In the genomic region with DNA sequence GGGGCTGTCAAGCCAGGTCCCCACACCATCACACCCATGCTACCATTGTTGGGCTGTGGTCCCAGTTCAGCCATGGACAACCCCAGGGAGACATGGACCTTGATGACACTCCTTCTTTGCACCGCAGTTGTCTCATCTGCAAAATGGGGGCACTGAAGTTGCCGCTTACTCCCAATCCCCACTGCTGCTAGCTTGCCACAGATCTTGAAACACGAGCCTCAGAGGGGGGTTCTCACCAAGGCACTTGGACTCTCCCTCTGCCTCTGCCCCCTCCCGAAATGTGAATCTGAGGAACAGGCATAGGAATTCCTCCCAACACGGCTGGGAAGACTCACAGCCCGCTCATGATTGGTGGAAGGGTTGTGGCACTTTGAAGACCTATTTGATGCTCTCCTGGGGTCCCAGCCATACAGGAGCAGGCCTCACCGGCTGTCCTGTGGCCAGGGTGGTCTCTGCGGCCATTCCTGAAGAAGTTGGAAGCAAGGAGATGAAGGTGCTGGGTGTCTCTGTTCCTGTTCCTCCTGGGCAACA, we compare ENCODE assay signal across 11 cellular contexts. TPM values are rescaled to one million over a fixed set of nuclear protein-coding genes. Genes with fewer than 3 reads are reported as not detected.
A peak's percentile ranks its signal among the peaks of the same experiment; 100 is the strongest.
DNase-seq lines count a peak whose midpoint lies in the region; ATAC-seq lines count a peak whose summit lies in the region.
"Had no signal": no experiment of that assay in that cellular context is flagged by ENCODE, and none has a peak within 500 bp of the region (broad histone marks: within the 10 kb centered on the region; RNA-seq: fewer than 3 reads in every experiment).

No MANE protein-coding gene starts in this region.

- H3K27ac Mint-ChIP-seq in immature natural killer cell: peak overlapping the region; percentile 93 to 98 (median 94)
- H3K27ac Mint-ChIP-seq in stimulated activated naive CD8-positive, alpha-beta T cell treated with anti-CD3 and anti-CD28 coated beads, Interleukin-15, Interleukin-2, amounts not matched to agents 100 ng/mL and 50 ng/mL, for 24 hours: peak overlapping the region; percentile 51

- H3K36me3 Mint-ChIP-seq in activated T-cell treated with anti-CD3 and anti-CD28 coated beads, Interleukin-2, amount 50 U/mL, for 4 hours (ENCODE audit: insufficient read depth): peaks cover 18% of the 10 kb centered on the region
- H3K36me3 Mint-ChIP-seq in immature natural killer cell: peaks cover 5 to 16% (median 9%) of the 10 kb centered on the region in 3 donors
- peaks cover 33% of the 10 kb centered on the region for H3K36me3 Mint-ChIP-seq in stimulated activated naive CD8-positive, alpha-beta T cell treated with anti-CD3 and anti-CD28 coated beads, Interleukin-15, Interleukin-2, amounts not matched to agents 100 ng/mL and 50 ng/mL, for 24 hours (ENCODE audit: low read depth)

- no peak overlapping the region for H3K4me3 Mint-ChIP-seq in activated T-cell treated with anti-CD3 and anti-CD28 coated beads, Interleukin-2, amount 50 U/mL, for 4 hours
- peak overlapping the region in 4 of 5 donors; percentile 32 to 54 (median 52) for H3K4me3 Mint-ChIP-seq in immature natural killer cell
- H3K4me3 Mint-ChIP-seq in stimulated activated naive CD8-positive, alpha-beta T cell treated with anti-CD3 and anti-CD28 coated beads, Interleukin-15, Interleukin-2, amounts not matched to agents 100 ng/mL and 50 ng/mL, for 24 hours: peak overlapping the region; percentile 49

- H3K27me3 Mint-ChIP-seq in activated T-cell treated with anti-CD3 and anti-CD28 coated beads, Interleukin-2, amount 50 U/mL, for 4 hours (ENCODE audit: low read depth): no peaks in the 10 kb centered on the region
- peaks cover 42 to 70% (median 57%) of the 10 kb centered on the region in 3 donors for H3K27me3 Mint-ChIP-seq in immature natural killer cell (ENCODE audit: low read depth in 3 of 3)
- H3K27me3 Mint-ChIP-seq in stimulated activated naive CD8-positive, alpha-beta T cell treated with anti-CD3 and anti-CD28 coated beads, Interleukin-15, Interleukin-2, amounts not matched to agents 100 ng/mL and 50 ng/mL, for 24 hours: no peaks in the 10 kb centered on the region

- H3K9me3 Mint-ChIP-seq in activated T-cell treated with anti-CD3 and anti-CD28 coated beads, Interleukin-2, amount 50 U/mL, for 4 hours: no peaks in the 10 kb centered on the region
- peaks cover 0 to 1% (median 0%) of the 10 kb centered on the region in 6 donors for H3K9me3 Mint-ChIP-seq in immature natural killer cell
- H3K9me3 Mint-ChIP-seq in stimulated activated naive CD8-positive, alpha-beta T cell treated with anti-CD3 and anti-CD28 coated beads, Interleukin-15, Interleukin-2, amounts not matched to agents 100 ng/mL and 50 ng/mL, for 24 hours: no peaks in the 10 kb centered on the region

- DNase-seq in activated T-cell treated with anti-CD3 and anti-CD28 coated beads, Interleukin-2, amount 50 U/mL, for 1 hour: peak; percentile 32
- DNase-seq in activated T-cell treated with anti-CD3 and anti-CD28 coated beads, Interleukin-2, amount 50 U/mL, for 4 hours: no peak
- peak; percentile 40 to 54 for DNase-seq in activated CD4-positive, alpha-beta T cell treated with anti-CD3 and anti-CD28 coated beads, Interleukin-2, amount 50 U/mL, for 48 hours
- DNase-seq in immature natural killer cell: peak; percentile 20 to 34 (median 27)
- no peak for DNase-seq in medulla oblongata (ENCODE audit: extremely low spot score)
- DNase-seq in NCI-H2227 (lab: John Stamatoyannopoulos, UW; ENCODE audit: unreplicated experiment): no peak
- DNase-seq: ACHN, NCI-H2107, uterus had no signal

- H3K4me1 Mint-ChIP-seq in activated T-cell treated with anti-CD3 and anti-CD28 coated beads, Interleukin-2, amount 50 U/mL, for 4 hours (ENCODE audit: low read depth): peaks cover 29% of the 10 kb centered on the region
- peaks cover 67 to 76% of the 10 kb centered on the region in 2 donors for H3K4me1 Mint-ChIP-seq in immature natural killer cell
- H3K4me1 Mint-ChIP-seq in stimulated activated naive CD8-positive, alpha-beta T cell treated with anti-CD3 and anti-CD28 coated beads, Interleukin-15, Interleukin-2, amounts not matched to agents 100 ng/mL and 50 ng/mL, for 24 hours (ENCODE audit: low read depth): peaks cover 53% of the 10 kb centered on the region

- no peak for ATAC-seq in activated T-cell treated with anti-CD3 and anti-CD28 coated beads, Interleukin-2, amount 50 U/mL, for 4 hours
- ATAC-seq in HG03097 (IDR thresholded peaks at IDR 0.05; ENCODE audit: low FRiP score, unreplicated experiment): no peak

RNA-seq across cellular contexts. Expression of gene RUNX3, which starts 31.1 kb away (rescaled TPM):
- total RNA-seq in activated T-cell treated with anti-CD3 and anti-CD28 coated beads, Interleukin-2, amount 50 U/mL, for 4 hours: 100 to 1,000 TPM; 236 to 264 (median 258) TPM
- polyA plus RNA-seq in immature natural killer cell: 100 to 1,000 TPM in 1 of 3 donors, 10 to 100 TPM in 2; 83.7 to 132 (median 93.2) TPM

Comparison
In these comparisons a context has a peak if more than half of its experiments do, and no peak if none do; other contexts are left out.
1. DNase-seq: peak in activated T-cell treated with anti-CD3 and anti-CD28 coated beads, Interleukin-2, amount 50 U/mL, for 1 hour (single experiment), activated CD4-positive, alpha-beta T cell treated with anti-CD3 and anti-CD28 coated beads, Interleukin-2, amount 50 U/mL, for 48 hours (2 of 2) and immature natural killer cell (3 of 3); none in activated T-cell treated with anti-CD3 and anti-CD28 coated beads, Interleukin-2, amount 50 U/mL, for 4 hours (single experiment), medulla oblongata (single experiment) and NCI-H2227 (single experiment).